ENCODE assay signal across 15 cellular contexts in the genomic region with DNA sequence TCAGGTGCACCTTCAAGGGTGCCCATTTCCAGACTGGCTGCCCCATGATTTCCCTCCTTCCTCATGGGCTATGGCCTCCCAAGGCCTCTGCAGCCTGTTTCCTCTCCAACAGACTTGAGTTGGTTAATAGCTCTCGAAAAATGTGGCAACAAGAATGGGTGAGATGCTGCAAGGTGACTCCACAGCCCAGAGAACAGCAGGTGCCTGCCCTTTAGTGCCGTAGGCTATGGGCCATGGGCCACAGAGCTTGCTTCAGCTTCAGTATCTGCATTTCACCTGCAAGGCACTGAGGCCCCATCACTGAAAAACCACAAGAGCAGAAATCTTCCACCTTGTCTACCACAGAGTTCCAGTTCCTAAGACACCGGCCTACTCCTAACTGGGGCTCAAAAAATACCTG.
DNase-seq lines count a peak whose midpoint lies in the region; FAIRE-seq and TF ChIP-seq lines count a peak whose summit lies in the region.
"Had no signal": no experiment of that assay in that cellular context is flagged by ENCODE, and none has a peak within 500 bp of the region (broad histone marks: within the 10 kb centered on the region; RNA-seq: fewer than 3 reads in every experiment).

No MANE protein-coding gene starts in this region.

- no peak overlapping the region for H3K14ac ChIP-seq in mesenchymal stem cell (ENCODE audit: low read length in 2 of 2)

- WGBS in mesenchymal stem cell, result 73% methylated on average over 2 of the region's 3 CpGs

- H4K20me1 ChIP-seq in PC-9 (ENCODE audit: insufficient read depth), result no peaks in the 10 kb centered on the region
- H4K20me1 ChIP-seq: BLaER1 had no signal

- H3K4ac ChIP-seq in mesenchymal stem cell (ENCODE audit: low read depth in 1 of 2, low read length in 2 of 2), result peak overlapping the region; percentile 19 to 88

- H3K4me3 ChIP-seq in PC-9 (no peak overlapping the region), mesenchymal stem cell (ENCODE audit: insufficient read depth in 1 of 2, low read depth in 1 of 2, low read length in 2 of 2) (no peak overlapping the region)
- H3K4me3 ChIP-seq: BLaER1 had no signal

- H4K91ac ChIP-seq in mesenchymal stem cell (ENCODE audit: low read length), result peak overlapping the region; percentile 80

- H3K4me1 ChIP-seq in PC-9 (replicated peaks; ENCODE audit: insufficient read depth) (peaks cover 35% of the 10 kb centered on the region), mesenchymal stem cell (ENCODE audit: control insufficient read depth, insufficient read depth, low read depth, low read length) (peaks cover 10% of the 10 kb centered on the region)

- peaks cover under 1% of the 10 kb centered on the region; the same call in 1 of the 2 replicates for H3K27me3 Mint-ChIP-seq in HFFc6 (ENCODE audit: insufficient read depth)

- peak overlapping the region; percentile 51 for H4K8ac ChIP-seq in mesenchymal stem cell (ENCODE audit: low read length)

- no peak overlapping the region for H2BK15ac ChIP-seq in mesenchymal stem cell (ENCODE audit: low read depth, poor library complexity, severe bottlenecking)

- intact Hi-C loops in PC-9 (cut with micrococcal nuclease; ENCODE audit: unreplicated experiment), result no loop called here

- no peaks in the 10 kb centered on the region; the same call in 1 of the 2 replicates for H3F3A ChIP-seq in PC-9 (ENCODE audit: insufficient read depth, low read depth)

- no peaks in the 10 kb centered on the region for H3K27me3 ChIP-seq in PC-9 (ENCODE audit: insufficient read depth, low read depth)
- H3K27me3 ChIP-seq in mesenchymal stem cell (ENCODE audit: control insufficient read depth in 1 of 2, insufficient read depth in 1 of 2, low read length in 2 of 2), result peaks cover 0 to 3% of the 10 kb centered on the region in 2 experiments
- H3K27me3 ChIP-seq: BLaER1 had no signal

- H3K36me3 ChIP-seq in PC-9 (ENCODE audit: low read depth) (no peaks in the 10 kb centered on the region), mesenchymal stem cell (ENCODE audit: control insufficient read depth in 1 of 2, insufficient read depth in 2 of 2, low read depth in 1 of 2, low read length in 2 of 2) (no peaks in the 10 kb centered on the region)
- H3K36me3 ChIP-seq: BLaER1 had no signal

- H2BK120ac ChIP-seq in mesenchymal stem cell (ENCODE audit: low read depth, low read length), result peak overlapping the region; percentile 93

- TF ChIP-seq POLR2A in H54 (IDR thresholded peaks at IDR 0.05; ENCODE audit: low read depth, low read length), result no peak

- no peaks in the 10 kb centered on the region for H3K79me1 ChIP-seq in mesenchymal stem cell (replicated peaks; ENCODE audit: low read length, poor library complexity, severe bottlenecking)

- H2BK5ac ChIP-seq in mesenchymal stem cell (ENCODE audit: low read depth, low read length, poor library complexity, severe bottlenecking), result no peak overlapping the region

- no peak overlapping the region for H3K4me3 Mint-ChIP-seq in HFFc6
- H3K4me3 Mint-ChIP-seq: CD8-positive, alpha-beta memory T cell had no signal

- peaks cover 16% of the 10 kb centered on the region for H3K9me3 Mint-ChIP-seq in HFFc6

- no peak overlapping the region for H3K23ac ChIP-seq in mesenchymal stem cell (ENCODE audit: low read length in 2 of 2)

- no peaks in the 10 kb centered on the region for H3K9me2 ChIP-seq in PC-9 (ENCODE audit: insufficient read depth)

- H3K27ac Mint-ChIP-seq in HFFc6, result no peak overlapping the region

- no peak for TF ChIP-seq CTCF in PC-9 (conservative IDR thresholded peaks at IDR 0.05)
- TF ChIP-seq CTCF in HFFc6 (IDR thresholded peaks at IDR 0.05), result no peak

- H3K79me2 ChIP-seq in PC-9 (ENCODE audit: low read depth), result no peaks in the 10 kb centered on the region

- H2AFZ ChIP-seq in PC-9, result no peak overlapping the region
- no peak overlapping the region for H2AFZ ChIP-seq in mesenchymal stem cell (ENCODE audit: low read depth, low read length)

- CTCF ChIA-PET in PC-9 (lab: Charles Lee), result no interaction called here

- H3K9ac ChIP-seq in mesenchymal stem cell (ENCODE audit: low read length), result no peak overlapping the region
- H3K9ac ChIP-seq: BLaER1 had no signal

- H3K27ac ChIP-seq in PC-9 (no peak overlapping the region), mesenchymal stem cell (ENCODE audit: low read length, poor library complexity, severe bottlenecking) (no peak overlapping the region)
- H3K27ac ChIP-seq: BLaER1 had no signal

- H3K4me2 ChIP-seq in PC-9 (peak overlapping the region; percentile 22; the same call in 1 of the 2 replicates), mesenchymal stem cell (ENCODE audit: low read length, poor library complexity, severe bottlenecking) (no peak overlapping the region)
- H3K4me2 ChIP-seq: BLaER1 had no signal

- FAIRE-seq in H54 (lab: Jason Lieb, UNC), result no peak
- FAIRE-seq: H1 had no signal

- H2AK5ac ChIP-seq in mesenchymal stem cell (ENCODE audit: low read length, severe bottlenecking), result no peak overlapping the region

- H3K9me3 ChIP-seq in PC-9 (ENCODE audit: insufficient read depth, low read depth), result no peaks in the 10 kb centered on the region
- H3K9me3 ChIP-seq in mesenchymal stem cell (ENCODE audit: control insufficient read depth, low read length), result peaks cover 5% of the 10 kb centered on the region

- peaks cover 62% of the 10 kb centered on the region for H3K4me1 Mint-ChIP-seq in HFFc6 (ENCODE audit: low read depth)

- H3K18ac ChIP-seq in mesenchymal stem cell (ENCODE audit: low read depth in 1 of 2, low read length in 2 of 2), result peak overlapping the region; percentile 83 to 90

- H3K36me3 Mint-ChIP-seq in HFFc6 (ENCODE audit: low read depth), result peaks cover 30% of the 10 kb centered on the region
- H3K36me3 Mint-ChIP-seq: CD8-positive, alpha-beta memory T cell had no signal

- peak overlapping the region; percentile 95 to 99 for H2BK12ac ChIP-seq in mesenchymal stem cell (ENCODE audit: low read length in 2 of 2)

- BruUV-seq in PC-9 (replicated peaks; lab: Mats Ljungman, UMichigan), result no TSS peak

- POLR2A ChIA-PET in PC-9 (lab: Charles Lee; ENCODE audit: unreplicated experiment), result no interaction called here

- peak; percentile 12 for DNase-seq in NK-92 treated with Interleukin-12 subunit alpha and Interleukin-12 subunit beta, amount 100 ng/mL, for 24 hours (lab: John Stamatoyannopoulos, UW)
- DNase-seq in NK-92 (lab: John Stamatoyannopoulos, UW; ENCODE audit: unreplicated experiment), result no peak
- DNase-seq in PC-9, result peak in 1 of 2 experiments; percentile 82
- DNase-seq in mesenchymal stem cell, result no peak
- DNase-seq in HFFc6, result no peak
- DNase-seq in SIG-M5 (lab: John Stamatoyannopoulos, UW), result no peak
- no peak for DNase-seq in H54 (ENCODE audit: insufficient read length, low spot score)
- DNase-seq: 8988T; AML-193; Caco-2; CD8-positive, alpha-beta memory T cell; DMS53; HCEC 1CT had no signal
